ENCODE assay signal across 8 cellular contexts in the genomic region with DNA sequence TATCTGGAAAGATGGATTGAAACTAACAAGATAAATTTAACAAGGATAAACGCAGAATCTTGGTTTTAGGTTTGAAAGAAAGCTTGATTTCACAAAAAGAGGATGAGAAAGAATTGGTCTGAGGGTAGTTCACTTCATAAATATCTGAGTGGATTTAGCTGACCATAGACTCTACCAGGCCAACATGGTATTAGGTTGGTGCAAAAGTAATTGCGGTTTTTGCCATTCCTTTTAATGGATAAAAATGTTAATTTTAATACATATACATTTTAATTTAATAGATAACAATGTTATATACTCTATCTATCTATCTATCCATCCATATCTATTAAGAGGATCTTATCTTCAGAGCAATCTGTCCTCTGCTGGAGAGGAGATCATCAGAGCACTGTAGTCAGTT.
"Had no signal": no experiment of that assay in that cellular context is flagged by ENCODE, and none has a peak within 500 bp of the region (broad histone marks: within the 10 kb centered on the region; RNA-seq: fewer than 3 reads in every experiment).

No MANE protein-coding gene starts in this region.

- ATAC-seq: GM12878 had no signal

- DNase-seq: GDM1, GF-D8 had no signal

- H3K4me3 ChIP-seq: GM12878 had no signal

- FAIRE-seq: G401.6, GM12878, GM12891, GM12892, GM18507, GM19239 had no signal
